ENCODE assay signal across 1 cellular context in genomic region chr16:81633680-81634379, GRCh38.
TF ChIP-seq lines count a peak whose summit lies in the region.

No MANE protein-coding gene starts in this region.

TF ChIP-seq in HepG2, 621 proteins besides CTCF, POLR2A, EP300 and RAD21 (continued from another document and continues in another):
- TF ChIP-seq, protein P1, sequence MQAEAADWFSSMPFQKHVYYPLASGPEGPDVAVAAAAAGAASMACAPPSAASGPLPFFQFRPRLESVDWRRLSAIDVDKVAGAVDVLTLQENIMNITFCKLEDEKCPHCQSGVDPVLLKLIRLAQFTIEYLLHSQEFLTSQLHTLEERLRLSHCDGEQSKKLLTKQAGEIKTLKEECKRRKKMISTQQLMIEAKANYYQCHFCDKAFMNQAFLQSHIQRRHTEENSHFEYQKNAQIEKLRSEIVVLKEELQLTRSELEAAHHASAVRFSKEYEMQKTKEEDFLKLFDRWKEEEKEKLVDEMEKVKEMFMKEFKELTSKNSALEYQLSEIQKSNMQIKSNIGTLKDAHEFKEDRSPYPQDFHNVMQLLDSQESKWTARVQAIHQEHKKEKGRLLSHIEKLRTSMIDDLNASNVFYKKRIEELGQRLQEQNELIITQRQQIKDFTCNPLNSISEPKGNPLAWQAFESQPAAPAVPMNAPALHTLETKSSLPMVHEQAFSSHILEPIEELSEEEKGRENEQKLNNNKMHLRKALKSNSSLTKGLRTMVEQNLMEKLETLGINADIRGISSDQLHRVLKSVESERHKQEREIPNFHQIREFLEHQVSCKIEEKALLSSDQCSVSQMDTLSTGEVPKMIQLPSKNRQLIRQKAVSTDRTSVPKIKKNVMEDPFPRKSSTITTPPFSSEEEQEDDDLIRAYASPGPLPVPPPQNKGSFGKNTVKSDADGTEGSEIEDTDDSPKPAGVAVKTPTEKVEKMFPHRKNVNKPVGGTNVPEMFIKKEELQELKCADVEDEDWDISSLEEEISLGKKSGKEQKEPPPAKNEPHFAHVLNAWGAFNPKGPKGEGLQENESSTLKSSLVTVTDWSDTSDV (CRISPR knock-in tag; IDR thresholded peaks at IDR 0.05), result no peak
- TF ChIP-seq ARNT2 (CRISPR knock-in tag; IDR thresholded peaks at IDR 0.05; ENCODE audit: low read depth) (no peak), MYC (CRISPR knock-in tag; IDR thresholded peaks at IDR 0.05; ENCODE audit: borderline replicate concordance) (peak; percentile 64; the same call in 1 of the 2 replicates), JUND (CRISPR knock-in tag; IDR thresholded peaks at IDR 0.05) (0 out of 2 replicates have a peak, but pooled peaks have one; percentile 16), ETV5 (CRISPR knock-in tag; IDR thresholded peaks at IDR 0.05; ENCODE audit: borderline replicate concordance) (no peak), XRCC5 (optimal IDR thresholded peaks at IDR 0.05; ENCODE audit: low read length) (no peak), PAWR (CRISPR knock-in tag; IDR thresholded peaks at IDR 0.05; ENCODE audit: borderline replicate concordance) (no peak), ZNF468 (CRISPR knock-in tag; IDR thresholded peaks at IDR 0.05) (no peak), HOXA3 (CRISPR knock-in tag; IDR thresholded peaks at IDR 0.05) (0 out of 2 replicates have a peak, but pooled peaks have one; percentile 55), ZNF121 (CRISPR knock-in tag; IDR thresholded peaks at IDR 0.05) (no peak), ZNF556 (CRISPR knock-in tag; IDR thresholded peaks at IDR 0.05; ENCODE audit: borderline replicate concordance) (0 out of 2 replicates have a peak, but pooled peaks have one; percentile 57), ZNF761 (CRISPR knock-in tag; conservative IDR thresholded peaks at IDR 0.05) (0 out of 2 replicates have a peak, but pooled peaks have one; percentile 49), BCL6 (CRISPR knock-in tag; IDR thresholded peaks at IDR 0.05) (peak; percentile 85), NR2F6 (IDR thresholded peaks at IDR 0.05) (0 out of 2 replicates have a peak, but pooled peaks have one; percentile 24), NR2F6 (CRISPR knock-in tag; IDR thresholded peaks at IDR 0.05) (peak; percentile 66; the same call in 1 of the 2 replicates), ELF1 (CRISPR knock-in tag; IDR thresholded peaks at IDR 0.05) (no peak), RXRA (CRISPR knock-in tag; IDR thresholded peaks at IDR 0.05) (peak; percentile 70; the same call in 1 of the 2 replicates), ZNF232 (CRISPR knock-in tag; IDR thresholded peaks at IDR 0.05; ENCODE audit: borderline replicate concordance) (0 out of 2 replicates have a peak, but pooled peaks have one; percentile 29), ZSCAN29 (CRISPR knock-in tag; conservative IDR thresholded peaks at IDR 0.05) (0 out of 2 replicates have a peak, but pooled peaks have one; percentile 37), ZFX (CRISPR knock-in tag; IDR thresholded peaks at IDR 0.05; ENCODE audit: low read depth) (peak; percentile 40; the same call in 1 of the 2 replicates), ESRRA (CRISPR knock-in tag; IDR thresholded peaks at IDR 0.05; ENCODE audit: low read depth) (no peak), ZNF574 (CRISPR knock-in tag; IDR thresholded peaks at IDR 0.05) (peak; percentile 38; the same call in 1 of the 2 replicates), RFXAP (CRISPR knock-in tag; IDR thresholded peaks at IDR 0.05; ENCODE audit: borderline replicate concordance) (peak; percentile 49; the same call in 1 of the 2 replicates), MAX (IDR thresholded peaks at IDR 0.05) (peak; percentile 63), ZBTB1 (CRISPR knock-in tag; IDR thresholded peaks at IDR 0.05; ENCODE audit: borderline replicate concordance) (no peak), ZMYM2 (CRISPR knock-in tag; IDR thresholded peaks at IDR 0.05) (0 out of 2 replicates have a peak, but pooled peaks have one; percentile 22), MXI1 (IDR thresholded peaks at IDR 0.05; ENCODE audit: borderline replicate concordance, low read depth, low read length) (peak; percentile 19; the same call in 1 of the 3 replicates), ZBTB14 (CRISPR knock-in tag; IDR thresholded peaks at IDR 0.05) (0 out of 2 replicates have a peak, but pooled peaks have one; percentile 26), RARA (CRISPR knock-in tag; IDR thresholded peaks at IDR 0.05) (peak; percentile 78), NONO (IDR thresholded peaks at IDR 0.05) (no peak), NONO (CRISPR knock-in tag; conservative IDR thresholded peaks at IDR 0.05) (0 out of 2 replicates have a peak, but pooled peaks have one; percentile 35), RXRB (CRISPR knock-in tag; IDR thresholded peaks at IDR 0.05; ENCODE audit: borderline replicate concordance) (peak; percentile 12; the same call in 1 of the 2 replicates), HOXD1 (CRISPR knock-in tag; IDR thresholded peaks at IDR 0.05) (peak; percentile 85; the same call in 1 of the 2 replicates), MED1 (CRISPR knock-in tag; IDR thresholded peaks at IDR 0.05) (peak; percentile 37; the same call in 1 of the 2 replicates), ZNF781 (CRISPR knock-in tag; IDR thresholded peaks at IDR 0.05; ENCODE audit: borderline replicate concordance, not compliant biosample characterization) (no peak), MEIS1 (CRISPR knock-in tag; IDR thresholded peaks at IDR 0.05; ENCODE audit: borderline replicate concordance) (peak; percentile 77; the same call in 1 of the 2 replicates), FOXA1 (IDR thresholded peaks at IDR 0.05) (no peak), FOXA1 (CRISPR knock-in tag; IDR thresholded peaks at IDR 0.05) (no peak), SKI (IDR thresholded peaks at IDR 0.05; ENCODE audit: partially characterized antibody) (peak; percentile 24)
- TF ChIP-seq, protein P2, sequence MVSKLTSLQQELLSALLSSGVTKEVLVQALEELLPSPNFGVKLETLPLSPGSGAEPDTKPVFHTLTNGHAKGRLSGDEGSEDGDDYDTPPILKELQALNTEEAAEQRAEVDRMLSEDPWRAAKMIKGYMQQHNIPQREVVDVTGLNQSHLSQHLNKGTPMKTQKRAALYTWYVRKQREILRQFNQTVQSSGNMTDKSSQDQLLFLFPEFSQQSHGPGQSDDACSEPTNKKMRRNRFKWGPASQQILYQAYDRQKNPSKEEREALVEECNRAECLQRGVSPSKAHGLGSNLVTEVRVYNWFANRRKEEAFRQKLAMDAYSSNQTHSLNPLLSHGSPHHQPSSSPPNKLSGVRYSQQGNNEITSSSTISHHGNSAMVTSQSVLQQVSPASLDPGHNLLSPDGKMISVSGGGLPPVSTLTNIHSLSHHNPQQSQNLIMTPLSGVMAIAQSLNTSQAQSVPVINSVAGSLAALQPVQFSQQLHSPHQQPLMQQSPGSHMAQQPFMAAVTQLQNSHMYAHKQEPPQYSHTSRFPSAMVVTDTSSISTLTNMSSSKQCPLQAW (CRISPR knock-in tag; IDR thresholded peaks at IDR 0.05), result 0 out of 2 replicates have a peak, but pooled peaks have one; percentile 44
- TF ChIP-seq, protein P3, sequence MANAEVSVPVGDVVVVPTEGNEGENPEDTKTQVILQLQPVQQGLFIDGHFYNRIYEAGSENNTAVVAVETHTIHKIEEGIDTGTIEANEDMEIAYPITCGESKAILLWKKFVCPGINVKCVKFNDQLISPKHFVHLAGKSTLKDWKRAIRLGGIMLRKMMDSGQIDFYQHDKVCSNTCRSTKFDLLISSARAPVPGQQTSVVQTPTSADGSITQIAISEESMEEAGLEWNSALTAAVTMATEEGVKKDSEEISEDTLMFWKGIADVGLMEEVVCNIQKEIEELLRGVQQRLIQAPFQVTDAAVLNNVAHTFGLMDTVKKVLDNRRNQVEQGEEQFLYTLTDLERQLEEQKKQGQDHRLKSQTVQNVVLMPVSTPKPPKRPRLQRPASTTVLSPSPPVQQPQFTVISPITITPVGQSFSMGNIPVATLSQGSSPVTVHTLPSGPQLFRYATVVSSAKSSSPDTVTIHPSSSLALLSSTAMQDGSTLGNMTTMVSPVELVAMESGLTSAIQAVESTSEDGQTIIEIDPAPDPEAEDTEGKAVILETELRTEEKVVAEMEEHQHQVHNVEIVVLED (CRISPR knock-in tag; IDR thresholded peaks at IDR 0.05; ENCODE audit: borderline replicate concordance), result no peak
- TF ChIP-seq, protein P4, sequence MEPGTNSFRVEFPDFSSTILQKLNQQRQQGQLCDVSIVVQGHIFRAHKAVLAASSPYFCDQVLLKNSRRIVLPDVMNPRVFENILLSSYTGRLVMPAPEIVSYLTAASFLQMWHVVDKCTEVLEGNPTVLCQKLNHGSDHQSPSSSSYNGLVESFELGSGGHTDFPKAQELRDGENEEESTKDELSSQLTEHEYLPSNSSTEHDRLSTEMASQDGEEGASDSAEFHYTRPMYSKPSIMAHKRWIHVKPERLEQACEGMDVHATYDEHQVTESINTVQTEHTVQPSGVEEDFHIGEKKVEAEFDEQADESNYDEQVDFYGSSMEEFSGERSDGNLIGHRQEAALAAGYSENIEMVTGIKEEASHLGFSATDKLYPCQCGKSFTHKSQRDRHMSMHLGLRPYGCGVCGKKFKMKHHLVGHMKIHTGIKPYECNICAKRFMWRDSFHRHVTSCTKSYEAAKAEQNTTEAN (CRISPR knock-in tag; conservative IDR thresholded peaks at IDR 0.05), result 0 out of 2 replicates have a peak, but pooled peaks have one; percentile 22
- TF ChIP-seq, protein P5, sequence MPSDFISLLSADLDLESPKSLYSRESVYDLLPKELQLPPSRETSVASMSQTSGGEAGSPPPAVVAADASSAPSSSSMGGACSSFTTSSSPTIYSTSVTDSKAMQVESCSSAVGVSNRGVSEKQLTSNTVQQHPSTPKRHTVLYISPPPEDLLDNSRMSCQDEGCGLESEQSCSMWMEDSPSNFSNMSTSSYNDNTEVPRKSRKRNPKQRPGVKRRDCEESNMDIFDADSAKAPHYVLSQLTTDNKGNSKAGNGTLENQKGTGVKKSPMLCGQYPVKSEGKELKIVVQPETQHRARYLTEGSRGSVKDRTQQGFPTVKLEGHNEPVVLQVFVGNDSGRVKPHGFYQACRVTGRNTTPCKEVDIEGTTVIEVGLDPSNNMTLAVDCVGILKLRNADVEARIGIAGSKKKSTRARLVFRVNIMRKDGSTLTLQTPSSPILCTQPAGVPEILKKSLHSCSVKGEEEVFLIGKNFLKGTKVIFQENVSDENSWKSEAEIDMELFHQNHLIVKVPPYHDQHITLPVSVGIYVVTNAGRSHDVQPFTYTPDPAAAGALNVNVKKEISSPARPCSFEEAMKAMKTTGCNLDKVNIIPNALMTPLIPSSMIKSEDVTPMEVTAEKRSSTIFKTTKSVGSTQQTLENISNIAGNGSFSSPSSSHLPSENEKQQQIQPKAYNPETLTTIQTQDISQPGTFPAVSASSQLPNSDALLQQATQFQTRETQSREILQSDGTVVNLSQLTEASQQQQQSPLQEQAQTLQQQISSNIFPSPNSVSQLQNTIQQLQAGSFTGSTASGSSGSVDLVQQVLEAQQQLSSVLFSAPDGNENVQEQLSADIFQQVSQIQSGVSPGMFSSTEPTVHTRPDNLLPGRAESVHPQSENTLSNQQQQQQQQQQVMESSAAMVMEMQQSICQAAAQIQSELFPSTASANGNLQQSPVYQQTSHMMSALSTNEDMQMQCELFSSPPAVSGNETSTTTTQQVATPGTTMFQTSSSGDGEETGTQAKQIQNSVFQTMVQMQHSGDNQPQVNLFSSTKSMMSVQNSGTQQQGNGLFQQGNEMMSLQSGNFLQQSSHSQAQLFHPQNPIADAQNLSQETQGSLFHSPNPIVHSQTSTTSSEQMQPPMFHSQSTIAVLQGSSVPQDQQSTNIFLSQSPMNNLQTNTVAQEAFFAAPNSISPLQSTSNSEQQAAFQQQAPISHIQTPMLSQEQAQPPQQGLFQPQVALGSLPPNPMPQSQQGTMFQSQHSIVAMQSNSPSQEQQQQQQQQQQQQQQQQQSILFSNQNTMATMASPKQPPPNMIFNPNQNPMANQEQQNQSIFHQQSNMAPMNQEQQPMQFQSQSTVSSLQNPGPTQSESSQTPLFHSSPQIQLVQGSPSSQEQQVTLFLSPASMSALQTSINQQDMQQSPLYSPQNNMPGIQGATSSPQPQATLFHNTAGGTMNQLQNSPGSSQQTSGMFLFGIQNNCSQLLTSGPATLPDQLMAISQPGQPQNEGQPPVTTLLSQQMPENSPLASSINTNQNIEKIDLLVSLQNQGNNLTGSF (CRISPR knock-in tag; IDR thresholded peaks at IDR 0.05), result 0 out of 2 replicates have a peak, but pooled peaks have one; percentile 45
- TF ChIP-seq, protein P6, sequence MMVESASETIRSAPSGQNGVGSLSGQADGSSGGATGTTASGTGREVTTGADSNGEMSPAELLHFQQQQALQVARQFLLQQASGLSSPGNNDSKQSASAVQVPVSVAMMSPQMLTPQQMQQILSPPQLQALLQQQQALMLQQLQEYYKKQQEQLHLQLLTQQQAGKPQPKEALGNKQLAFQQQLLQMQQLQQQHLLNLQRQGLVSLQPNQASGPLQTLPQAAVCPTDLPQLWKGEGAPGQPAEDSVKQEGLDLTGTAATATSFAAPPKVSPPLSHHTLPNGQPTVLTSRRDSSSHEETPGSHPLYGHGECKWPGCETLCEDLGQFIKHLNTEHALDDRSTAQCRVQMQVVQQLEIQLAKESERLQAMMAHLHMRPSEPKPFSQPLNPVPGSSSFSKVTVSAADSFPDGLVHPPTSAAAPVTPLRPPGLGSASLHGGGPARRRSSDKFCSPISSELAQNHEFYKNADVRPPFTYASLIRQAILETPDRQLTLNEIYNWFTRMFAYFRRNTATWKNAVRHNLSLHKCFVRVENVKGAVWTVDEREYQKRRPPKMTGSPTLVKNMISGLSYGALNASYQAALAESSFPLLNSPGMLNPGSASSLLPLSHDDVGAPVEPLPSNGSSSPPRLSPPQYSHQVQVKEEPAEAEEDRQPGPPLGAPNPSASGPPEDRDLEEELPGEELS (CRISPR knock-in tag; IDR thresholded peaks at IDR 0.05), result 0 out of 2 replicates have a peak, but pooled peaks have one; percentile 15
